Comparison of ENCODE assay signal across 8 cellular contexts in genomic region chr10:132592790-132593788, GRCh38. TPM values are rescaled to one million over a fixed set of nuclear protein-coding genes. Genes with fewer than 3 reads are reported as not detected.
A peak's percentile ranks its signal among the peaks of the same experiment; 100 is the strongest.
DNase-seq lines count a peak whose midpoint lies in the region; ATAC-seq lines count a peak whose summit lies in the region.

No MANE protein-coding gene starts in this region.

- H3K4me1 ChIP-seq in Karpas-422 (ENCODE audit: low read length), result peaks cover 62% of the 10 kb centered on the region

- H3K9me2 ChIP-seq in Karpas-422 (replicated peaks; ENCODE audit: insufficient read depth, low read length), result no peaks in the 10 kb centered on the region

- H2AFZ ChIP-seq in Karpas-422 (ENCODE audit: low read length), result no peak overlapping the region

- H3K9me3 ChIP-seq in Karpas-422 (ENCODE audit: low read length), result no peaks in the 10 kb centered on the region

- no peak overlapping the region for H3K4me3 ChIP-seq in Karpas-422 (ENCODE audit: low read length)

- intact Hi-C loops in left colon (cut with DNase I, micrococcal nuclease), result no loop called here

- H3K4me2 ChIP-seq in Karpas-422 (ENCODE audit: low read depth, low read length, poor library complexity, severe bottlenecking), result peak overlapping the region; percentile 9

- ATAC-seq in GM18499 (IDR thresholded peaks at IDR 0.05; ENCODE audit: insufficient read depth, unreplicated experiment) (peak; percentile 31), GM21529 (IDR thresholded peaks at IDR 0.05; ENCODE audit: unreplicated experiment) (peak; percentile 83), left colon (peak; percentile 82)

- H3K27me3 ChIP-seq in Karpas-422 (ENCODE audit: low read length), result no peaks in the 10 kb centered on the region

- peaks cover 5% of the 10 kb centered on the region; the same call in 1 of the 2 replicates for H4K20me1 ChIP-seq in Karpas-422 (ENCODE audit: insufficient read depth, low read depth, low read length)

- H3K36me3 ChIP-seq in Karpas-422 (ENCODE audit: insufficient read depth, low read length), result no peaks in the 10 kb centered on the region

- DNase-seq in Karpas-422, result no peak
- DNase-seq in left colon, result peak in 1 of 2 donors; percentile 64
- no peak for DNase-seq in NCI-H510A (lab: John Stamatoyannopoulos, UW)
- no peak for DNase-seq in stimulated activated CD4-positive, alpha-beta T cell treated with anti-CD3 and anti-CD28 coated beads, Interleukin-2, amount 100 ng/mL, for 48 hours
- no peak for DNase-seq in stimulated activated CD4-positive, alpha-beta T cell treated with anti-CD3 and anti-CD28 coated beads, Interleukin-2, amount 100 ng/mL, for 24 hours
- no peak for DNase-seq in NK-92 (lab: John Stamatoyannopoulos, UW; ENCODE audit: unreplicated experiment)

- H3K79me2 ChIP-seq in Karpas-422 (ENCODE audit: low read length), result no peaks in the 10 kb centered on the region

- H3K9ac ChIP-seq in Karpas-422 (ENCODE audit: low read length), result no peak overlapping the region

- H3K27ac ChIP-seq in Karpas-422 (ENCODE audit: low read length), result no peak overlapping the region; the same call in 1 of the 2 replicates

RNA-seq across cellular contexts. Expression of gene INPP5A, which starts 55.5 kb away (rescaled TPM):
- total RNA-seq in Karpas-422 (2014; rRNA removed; shearing (Covaris generic); ENCODE audit: low replicate concordance), result 9.1 and 11.8 TPM in 2 replicates
- 10 to 100 TPM; 35.6 to 42.2 TPM for total RNA-seq in left colon

Comparison
In these comparisons a context has a peak if more than half of its experiments do, and no peak if none do; other contexts are left out.
1. ATAC-seq: peak in every context shown above with its lines; median percentile 83 in GM21529; 82 in left colon; 31 in GM18499.